ENCODE assay signal across 8 cellular contexts in genomic region chr20:56400001-56400640, GRCh38. TPM values are rescaled to one million over a fixed set of nuclear protein-coding genes. Genes with fewer than 3 reads are reported as not detected.
A peak's percentile ranks its signal among the peaks of the same experiment; 100 is the strongest.
DNase-seq lines count a peak whose midpoint lies in the region; ATAC-seq and TF ChIP-seq lines count a peak whose summit lies in the region.

No MANE protein-coding gene starts in this region.

- no peak overlapping the region for H3K4me3 ChIP-seq in Peyer's patch
- no peak overlapping the region for H3K4me3 ChIP-seq in retinal pigment epithelial cell (ENCODE audit: low read length)

- peak; percentile 75 for ATAC-seq in GM18517 (IDR thresholded peaks at IDR 0.05; ENCODE audit: unreplicated experiment)

- H3K27ac ChIP-seq in Peyer's patch: no peak overlapping the region

- no peak for TF ChIP-seq POLR2A in Peyer's patch (IDR thresholded peaks at IDR 0.05)

- no peak overlapping the region for H3K4me3 Mint-ChIP-seq in activated naive CD4-positive, alpha-beta T cell treated with anti-CD3 and anti-CD28 coated beads for 36 hours
- no peak overlapping the region for H3K4me3 Mint-ChIP-seq in glutamatergic neuron (ENCODE audit: unreplicated experiment)

- no peaks in the 10 kb centered on the region for H3K9me3 Mint-ChIP-seq in activated naive CD4-positive, alpha-beta T cell treated with anti-CD3 and anti-CD28 coated beads for 36 hours
- no peaks in the 10 kb centered on the region for H3K9me3 Mint-ChIP-seq in glutamatergic neuron (ENCODE audit: unreplicated experiment)

- H3K27me3 ChIP-seq in Peyer's patch: no peaks in the 10 kb centered on the region

- no peaks in the 10 kb centered on the region for H3K9me3 ChIP-seq in Peyer's patch

- H3K36me3 ChIP-seq in Peyer's patch: peaks cover 0 to 83% (median 2%) of the 10 kb centered on the region in 3 donors

- intact Hi-C loops in activated naive CD4-positive, alpha-beta T cell treated with anti-CD3 and anti-CD28 coated beads for 36 hours (cut with micrococcal nuclease): loop anchor here (5.0 kb wide), 1 partner anchor 102 kb away; no protein-coding TSS in a partner anchor

- H3K27me3 Mint-ChIP-seq in activated naive CD4-positive, alpha-beta T cell treated with anti-CD3 and anti-CD28 coated beads for 36 hours (ENCODE audit: low read depth): no peaks in the 10 kb centered on the region
- no peaks in the 10 kb centered on the region for H3K27me3 Mint-ChIP-seq in glutamatergic neuron (ENCODE audit: unreplicated experiment)

- H3K27ac Mint-ChIP-seq in activated naive CD4-positive, alpha-beta T cell treated with anti-CD3 and anti-CD28 coated beads for 36 hours: no peak overlapping the region
- H3K27ac Mint-ChIP-seq in glutamatergic neuron (ENCODE audit: unreplicated experiment): no peak overlapping the region

- H3K4me1 Mint-ChIP-seq in activated naive CD4-positive, alpha-beta T cell treated with anti-CD3 and anti-CD28 coated beads for 36 hours (ENCODE audit: low read depth): peaks cover 26% of the 10 kb centered on the region
- no peaks in the 10 kb centered on the region for H3K4me1 Mint-ChIP-seq in glutamatergic neuron (ENCODE audit: low read depth, unreplicated experiment)

- DNase-seq in AG09319 (ENCODE audit: extremely low read depth, low read depth): peak; percentile 58
- DNase-seq in HuH-7 (ENCODE audit: low spot score): peak; percentile 39
- DNase-seq in Peyer's patch: peak in 2 of 3 donors; percentile 51 to 79
- peak; percentile 80 for DNase-seq in activated naive CD4-positive, alpha-beta T cell treated with anti-CD3 and anti-CD28 coated beads for 36 hours
- peak; percentile 44 for DNase-seq in glutamatergic neuron
- no peak for DNase-seq in retinal pigment epithelial cell (ENCODE audit: low read depth)
- no peak for DNase-seq in islet precursor cell

- peak; percentile 78 for TF ChIP-seq CTCF in AG09319 (IDR thresholded peaks at IDR 0.05; ENCODE audit: low read depth, low read length)
- TF ChIP-seq CTCF in Peyer's patch (IDR thresholded peaks at IDR 0.05): peak; percentile 65 to 86 (median 74)
- peak; percentile 90 for TF ChIP-seq CTCF in glutamatergic neuron (IDR thresholded peaks at IDR 0.05; ENCODE audit: partially characterized antibody, unreplicated experiment)
- TF ChIP-seq CTCF in retinal pigment epithelial cell (conservative IDR thresholded peaks at IDR 0.05; ENCODE audit: low read depth, low read length): peak; percentile 81

- peaks cover 62% of the 10 kb centered on the region for H3K36me3 Mint-ChIP-seq in activated naive CD4-positive, alpha-beta T cell treated with anti-CD3 and anti-CD28 coated beads for 36 hours (ENCODE audit: low read depth)
- H3K36me3 Mint-ChIP-seq in glutamatergic neuron (ENCODE audit: unreplicated experiment): no peaks in the 10 kb centered on the region

- H3K4me1 ChIP-seq in Peyer's patch: no peaks in the 10 kb centered on the region

- CTCF ChIA-PET in activated naive CD4-positive, alpha-beta T cell treated with anti-CD3 and anti-CD28 coated beads for 36 hours (lab: Charles Lee): interaction anchor here (0.9 to 1.5 kb wide), 6 partner anchors 12 to 91 kb away, joined by 3 to 6 read pairs (median 4); partner anchors contain the start of genes CASS4 and RTF2

RNA-seq across cellular contexts. Expression of gene CSTF1, which starts 7.7 kb away (rescaled TPM):
- total RNA-seq in Peyer's patch (10 to 100 TPM in 3 of 4 donors, 1 to 10 TPM in 1; 4.8 to 28.9 (median 14.3) TPM), glutamatergic neuron (ENCODE audit: unreplicated experiment) (25.6 TPM)
- total RNA-seq in activated naive CD4-positive, alpha-beta T cell treated with anti-CD3 and anti-CD28 coated beads for 36 hours: 10 to 100 TPM; 68.0 to 70.7 TPM

RNA-seq across cellular contexts. Expression of gene AURKA, which starts 8.1 kb away (rescaled TPM):
- total RNA-seq in Peyer's patch (1 to 10 TPM; 4.7 to 7.7 (median 6.5) TPM), glutamatergic neuron (ENCODE audit: unreplicated experiment) (12.4 TPM)
- 100 to 1,000 TPM; 115 to 121 TPM for total RNA-seq in activated naive CD4-positive, alpha-beta T cell treated with anti-CD3 and anti-CD28 coated beads for 36 hours

RNA-seq across cellular contexts. Expression of gene CASS4, which starts 11.9 kb away (rescaled TPM):
- total RNA-seq in Peyer's patch (1 to 10 TPM in 2 of 4 donors, under 1 TPM in 2; 0.47 to 3.3 (median 1.2) TPM), glutamatergic neuron (ENCODE audit: unreplicated experiment) (not detected)
- total RNA-seq in activated naive CD4-positive, alpha-beta T cell treated with anti-CD3 and anti-CD28 coated beads for 36 hours: 1 to 10 TPM; 5.1 to 5.2 TPM

RNA-seq across cellular contexts. Expression of gene FAM210B, which starts 41.3 kb away (rescaled TPM):
- total RNA-seq in Peyer's patch (10 to 100 TPM; 14.0 to 21.4 (median 16.8) TPM), glutamatergic neuron (ENCODE audit: unreplicated experiment) (86.1 TPM)
- total RNA-seq in activated naive CD4-positive, alpha-beta T cell treated with anti-CD3 and anti-CD28 coated beads for 36 hours: 1 to 10 TPM; 7.5 to 8.2 TPM

Comparison
In these comparisons a context has a peak if more than half of its experiments do, and no peak if none do; other contexts are left out.
1. DNase-seq: peak in AG09319 (single experiment), HuH-7 (single experiment), Peyer's patch (2 of 3), activated naive CD4-positive, alpha-beta T cell treated with anti-CD3 and anti-CD28 coated beads for 36 hours (single experiment) and glutamatergic neuron (single experiment); none in retinal pigment epithelial cell (single experiment) and islet precursor cell (single experiment).
2. Peak in every context shown above with its lines, with median percentiles within 50 percentile points of each other: CTCF ChIP-seq.